17 cellular contexts compared by ENCODE assay signal in the genomic region with DNA sequence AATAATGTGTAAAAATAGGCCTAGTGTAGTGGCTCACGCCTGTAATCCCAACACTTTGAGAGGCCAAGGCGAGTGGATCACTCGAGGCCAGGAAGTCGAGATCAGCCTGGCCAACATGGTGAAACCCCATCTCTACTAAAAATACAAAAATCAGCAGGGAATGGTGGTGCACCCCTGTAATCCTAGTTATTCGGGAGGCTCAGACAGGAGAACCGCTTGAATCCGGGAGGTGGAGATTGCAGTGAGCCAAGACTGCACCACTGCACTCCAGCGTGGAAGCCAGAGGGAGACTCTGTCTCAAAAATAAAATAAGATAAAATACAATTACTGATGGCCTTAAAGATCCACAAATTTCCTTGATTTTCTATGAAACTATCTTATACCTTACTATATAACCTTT. TPM values are rescaled to one million over a fixed set of nuclear protein-coding genes. Genes with fewer than 3 reads are reported as not detected.
DNase-seq lines count a peak whose midpoint lies in the region; ATAC-seq and TF ChIP-seq lines count a peak whose summit lies in the region.
"Had no signal": no experiment of that assay in that cellular context is flagged by ENCODE, and none has a peak within 500 bp of the region (broad histone marks: within the 10 kb centered on the region; RNA-seq: fewer than 3 reads in every experiment).

No MANE protein-coding gene starts in this region.

- CTCF ChIA-PET in WTC11 (lab: Charles Lee): no interaction called here

- no peak overlapping the region for H3K23ac ChIP-seq in trophoblast cell (ENCODE audit: low read length)

- H2BK120ac ChIP-seq in trophoblast cell (ENCODE audit: insufficient read depth, low read length, poor library complexity): no peak overlapping the region

- H3K9me3 ChIP-seq in DND-41 (ENCODE audit: insufficient read depth, low read length, severe bottlenecking) (no peaks in the 10 kb centered on the region), trophoblast cell (ENCODE audit: insufficient read depth, low read depth, low read length) (no peaks in the 10 kb centered on the region), colonic mucosa (no peaks in the 10 kb centered on the region)

- ATAC-seq in activated T-cell treated with anti-CD3 and anti-CD28 coated beads, Interleukin-2, amount 50 U/mL, for 72 hours (replicated peaks in 1 of 2): no peak
- no peak for ATAC-seq in DND-41 (ENCODE audit: insufficient read depth, low read depth)
- ATAC-seq in WTC11: no peak
- ATAC-seq: GM23338 had no signal

- peaks cover 43% of the 10 kb centered on the region for H3K4me1 ChIP-seq in DND-41 (ENCODE audit: insufficient read depth, low read length)
- peaks cover 0 to 3% of the 10 kb centered on the region in 2 experiments for H3K4me1 ChIP-seq in trophoblast cell (ENCODE audit: control insufficient read depth in 1 of 2, insufficient read depth in 2 of 2, low read length in 2 of 2)
- H3K4me1 ChIP-seq in colonic mucosa: no peaks in the 10 kb centered on the region

- no peaks in the 10 kb centered on the region for H3K27me3 Mint-ChIP-seq in activated T-cell treated with anti-CD3 and anti-CD28 coated beads, Interleukin-2, amount 50 U/mL, for 24 hours
- no peaks in the 10 kb centered on the region for H3K27me3 Mint-ChIP-seq in activated T-cell treated with anti-CD3 and anti-CD28 coated beads, Interleukin-2, amount 50 U/mL, for 72 hours (ENCODE audit: low read depth)
- H3K27me3 Mint-ChIP-seq in WTC11 (ENCODE audit: low read depth): no peaks in the 10 kb centered on the region
- H3K27me3 Mint-ChIP-seq: CD4-positive, alpha-beta memory T cell had no signal

- no peaks in the 10 kb centered on the region for H3K9me3 Mint-ChIP-seq in activated T-cell treated with anti-CD3 and anti-CD28 coated beads, Interleukin-2, amount 50 U/mL, for 24 hours
- no peaks in the 10 kb centered on the region for H3K9me3 Mint-ChIP-seq in activated T-cell treated with anti-CD3 and anti-CD28 coated beads, Interleukin-2, amount 50 U/mL, for 72 hours
- no peaks in the 10 kb centered on the region; the same call in 1 of the 2 replicates for H3K9me3 Mint-ChIP-seq in WTC11
- H3K9me3 Mint-ChIP-seq: CD14-positive monocyte, GM23338 had no signal

- peaks cover 41% of the 10 kb centered on the region for H3K36me3 Mint-ChIP-seq in activated T-cell treated with anti-CD3 and anti-CD28 coated beads, Interleukin-2, amount 50 U/mL, for 24 hours (ENCODE audit: low read depth)
- peaks cover 4 to 8% of the 10 kb centered on the region in 2 donors for H3K36me3 Mint-ChIP-seq in activated T-cell treated with anti-CD3 and anti-CD28 coated beads, Interleukin-2, amount 50 U/mL, for 72 hours (ENCODE audit: insufficient read depth in 2 of 2)
- H3K36me3 Mint-ChIP-seq in WTC11: peaks cover 3% of the 10 kb centered on the region; the same call in 1 of the 2 replicates

- intact Hi-C loops in colonic mucosa (cut with DNase I): no loop called here

- H3K36me3 ChIP-seq in DND-41 (ENCODE audit: insufficient read depth, low read length) (peaks cover 3% of the 10 kb centered on the region; the same call in 1 of the 2 replicates), trophoblast cell (ENCODE audit: control insufficient read depth in 1 of 2, insufficient read depth in 2 of 2, low read length in 2 of 2) (peaks cover 0 to 2% of the 10 kb centered on the region in 2 experiments), colonic mucosa (no peaks in the 10 kb centered on the region)

- H3K4me2 ChIP-seq in DND-41 (ENCODE audit: insufficient read depth, low read length): peak overlapping the region; percentile 72; the same call in 1 of the 2 replicates
- H3K4me2 ChIP-seq in trophoblast cell (ENCODE audit: low read length): no peak overlapping the region
- H3K4me2 ChIP-seq: BLaER1, GM23338 had no signal

- H3K79me2 ChIP-seq in DND-41 (ENCODE audit: insufficient read depth, low read length): peaks cover 94% of the 10 kb centered on the region
- H3K79me2 ChIP-seq in trophoblast cell (ENCODE audit: control insufficient read depth, insufficient read depth, low read length, poor library complexity): peaks cover 17% of the 10 kb centered on the region

- no peak for TF ChIP-seq CTCF in DND-41 (IDR thresholded peaks at IDR 0.05; ENCODE audit: borderline replicate concordance, extremely low read depth, low read length, poor library complexity, severe bottlenecking)
- no peak for TF ChIP-seq CTCF in WTC11 (IDR thresholded peaks at IDR 0.05)
- TF ChIP-seq CTCF in colonic mucosa (IDR thresholded peaks at IDR 0.05): no peak

- no peak for DNase-seq in activated T-cell treated with anti-CD3 and anti-CD28 coated beads, Interleukin-2, amount 50 U/mL, for 24 hours
- no peak for DNase-seq in activated T-cell treated with anti-CD3 and anti-CD28 coated beads, Interleukin-2, amount 50 U/mL, for 72 hours
- DNase-seq in DND-41: no peak
- no peak for DNase-seq in WTC11 (ENCODE audit: low spot score)
- DNase-seq in trophoblast cell: no peak
- DNase-seq in NOMO-1 treated with DMSO at 0.1 percent for 48 hours (lab: John Stamatoyannopoulos, UW; ENCODE audit: unreplicated experiment): no peak
- DNase-seq in colonic mucosa: no peak
- DNase-seq: 8988T; CD4-positive, alpha-beta memory T cell; DMS153; DMS79; GF-D8; HCEC 1CT had no signal

- POLR2A ChIA-PET in WTC11 (lab: Charles Lee): no interaction called here

- no peak overlapping the region for H3K4me3 ChIP-seq in DND-41 (ENCODE audit: low read depth in 1 of 2, low read length in 2 of 2)
- no peak overlapping the region for H3K4me3 ChIP-seq in trophoblast cell (ENCODE audit: low read depth, low read length)
- H3K4me3 ChIP-seq in colonic mucosa: no peak overlapping the region
- H3K4me3 ChIP-seq: BLaER1, GM23338 had no signal

- H3K4me1 Mint-ChIP-seq in activated T-cell treated with anti-CD3 and anti-CD28 coated beads, Interleukin-2, amount 50 U/mL, for 24 hours (ENCODE audit: low read depth): peaks cover 54% of the 10 kb centered on the region
- peaks cover 51% of the 10 kb centered on the region for H3K4me1 Mint-ChIP-seq in activated T-cell treated with anti-CD3 and anti-CD28 coated beads, Interleukin-2, amount 50 U/mL, for 72 hours (ENCODE audit: low read depth)
- peaks cover 10% of the 10 kb centered on the region for H3K4me1 Mint-ChIP-seq in WTC11

- H3K4me3 Mint-ChIP-seq in activated T-cell treated with anti-CD3 and anti-CD28 coated beads, Interleukin-2, amount 50 U/mL, for 24 hours: no peak overlapping the region
- no peak overlapping the region for H3K4me3 Mint-ChIP-seq in activated T-cell treated with anti-CD3 and anti-CD28 coated beads, Interleukin-2, amount 50 U/mL, for 72 hours
- no peak overlapping the region for H3K4me3 Mint-ChIP-seq in WTC11
- H3K4me3 Mint-ChIP-seq: CD14-positive monocyte; CD4-positive, alpha-beta memory T cell; GM23338 had no signal

- H3K14ac ChIP-seq in trophoblast cell (ENCODE audit: low read length): no peak overlapping the region

- peak overlapping the region; percentile 33 for H3K27ac Mint-ChIP-seq in activated T-cell treated with anti-CD3 and anti-CD28 coated beads, Interleukin-2, amount 50 U/mL, for 24 hours
- no peak overlapping the region for H3K27ac Mint-ChIP-seq in activated T-cell treated with anti-CD3 and anti-CD28 coated beads, Interleukin-2, amount 50 U/mL, for 72 hours
- no peak overlapping the region for H3K27ac Mint-ChIP-seq in WTC11
- H3K27ac Mint-ChIP-seq: CD14-positive monocyte, GM23338 had no signal

- H3K27me3 ChIP-seq in DND-41 (ENCODE audit: insufficient read depth, low read length, poor library complexity) (no peaks in the 10 kb centered on the region), trophoblast cell (ENCODE audit: insufficient read depth, low read length) (no peaks in the 10 kb centered on the region), colonic mucosa (no peaks in the 10 kb centered on the region)
- H3K27me3 ChIP-seq: BLaER1 had no signal

- H2BK5ac ChIP-seq in trophoblast cell (ENCODE audit: low read depth, low read length, poor library complexity): no peak overlapping the region

- no peak overlapping the region for H3K27ac ChIP-seq in DND-41 (ENCODE audit: low read length)
- no peak overlapping the region for H3K27ac ChIP-seq in trophoblast cell (ENCODE audit: low read depth, low read length)
- H3K27ac ChIP-seq in colonic mucosa: no peak overlapping the region
- H3K27ac ChIP-seq: BLaER1, HL-60 had no signal

- WGBS in trophoblast cell (ENCODE audit: extremely low coverage, insufficient coverage, insufficient read length): no CpG with 5 or more reads among the region's 8 CpGs

- no peak overlapping the region for H2BK12ac ChIP-seq in trophoblast cell (ENCODE audit: low read length)

- H4K8ac ChIP-seq in trophoblast cell (ENCODE audit: low read depth, low read length): no peak overlapping the region

- peaks cover 10% of the 10 kb centered on the region for H3K79me1 ChIP-seq in trophoblast cell (ENCODE audit: low read length)

- H3K9ac ChIP-seq in DND-41 (ENCODE audit: low read depth, low read length): no peak overlapping the region
- no peak overlapping the region for H3K9ac ChIP-seq in trophoblast cell (ENCODE audit: low read length)
- no peak overlapping the region for H3K9ac ChIP-seq in colonic mucosa (ENCODE audit: low read depth in 2 of 2, low read length in 2 of 2)
- H3K9ac ChIP-seq: BLaER1 had no signal

- no peak overlapping the region for H2AFZ ChIP-seq in DND-41 (ENCODE audit: low read depth, low read length)
- no peak overlapping the region for H2AFZ ChIP-seq in trophoblast cell (ENCODE audit: insufficient read depth, low read length, poor library complexity)
- H2AFZ ChIP-seq: GM23338 had no signal

- no peak overlapping the region for H3K18ac ChIP-seq in trophoblast cell (ENCODE audit: low read length)

- H2AK5ac ChIP-seq in trophoblast cell (ENCODE audit: low read length): no peak overlapping the region

- peaks cover 53% of the 10 kb centered on the region for H4K20me1 ChIP-seq in DND-41 (ENCODE audit: insufficient read depth, low read length)

- H3K4ac ChIP-seq in trophoblast cell (ENCODE audit: low read depth, low read length): peak overlapping the region; percentile 55

- H4K12ac ChIP-seq in trophoblast cell (ENCODE audit: low read depth, low read length): no peak overlapping the region

- H4K91ac ChIP-seq in trophoblast cell (ENCODE audit: low read depth, low read length): no peak overlapping the region

TF ChIP-seq in WTC11, 78 proteins besides CTCF, POLR2A, EP300 and RAD21 (continues in another document):
- TF ChIP-seq ETV6 (CRISPR knock-in tag; IDR thresholded peaks at IDR 0.05): no peak

RNA-seq across cellular contexts. Expression of a gene that starts 3.8 kb away (rescaled TPM):
- 10 to 100 TPM; 65.8 to 67.0 TPM for total RNA-seq in activated T-cell treated with anti-CD3 and anti-CD28 coated beads, Interleukin-2, amount 50 U/mL, for 72 hours
- total RNA-seq in WTC11 (2021): 39.9 to 42.5 TPM (median 42.0 TPM) in 3 replicates
- polyA plus RNA-seq in trophoblast cell (2013): 24.9 and 27.7 TPM in 2 replicates
- 10 to 100 TPM; 32.4 to 46.4 TPM for total RNA-seq in colonic mucosa

RNA-seq across cellular contexts. Expression of a gene that starts 17.3 kb away (rescaled TPM):
- total RNA-seq in activated T-cell treated with anti-CD3 and anti-CD28 coated beads, Interleukin-2, amount 50 U/mL, for 72 hours: 100 to 1,000 TPM; 186 to 210 TPM
- 332 to 370 TPM (median 341 TPM) in 3 replicates for total RNA-seq in WTC11 (2021)
- polyA plus RNA-seq in trophoblast cell (2013): 290 and 302 TPM in 2 replicates
- total RNA-seq in colonic mucosa: 100 to 1,000 TPM; 610 to 690 TPM
